Comparison of ENCODE assay signal across 2 cellular contexts in the genomic region with DNA sequence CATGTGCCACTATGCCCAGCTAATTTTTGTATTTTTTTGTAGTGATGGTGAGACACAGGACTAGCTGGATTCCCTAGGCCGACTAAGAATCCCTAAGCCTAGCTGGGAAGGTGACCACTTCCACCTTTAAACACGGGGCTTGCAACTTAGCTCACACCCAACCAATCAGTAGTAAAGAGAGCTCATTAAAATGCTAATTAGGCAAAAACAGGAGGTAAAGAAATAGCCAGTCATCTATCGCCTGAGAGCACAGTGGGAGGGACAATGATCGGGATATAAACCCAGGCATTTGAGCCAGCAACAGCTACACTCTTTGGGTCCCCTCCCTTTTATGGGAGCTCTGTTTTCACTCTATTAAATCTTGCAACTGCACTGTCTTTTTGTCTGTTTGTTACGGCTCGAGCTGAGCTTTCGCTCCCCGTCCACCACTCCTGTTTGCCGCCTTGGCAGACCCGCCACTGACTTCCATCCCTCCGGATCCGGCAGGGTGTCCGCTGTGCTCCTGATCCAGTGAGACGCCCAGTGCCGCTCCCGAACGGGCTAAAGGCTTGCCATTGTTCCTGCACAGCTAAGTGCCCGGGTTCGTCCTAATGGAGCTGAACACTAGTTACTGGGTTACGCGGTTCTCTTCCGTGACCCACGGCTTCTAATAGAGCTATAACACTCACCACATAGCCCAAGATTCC.
TF ChIP-seq lines count a peak whose summit lies in the region.

No MANE protein-coding gene starts in this region.

TF ChIP-seq in A549, 52 proteins besides CTCF, POLR2A, EP300 and RAD21:
- TF ChIP-seq MAFK (IDR thresholded peaks at IDR 0.05; ENCODE audit: partially characterized antibody): peak; percentile 39

TF ChIP-seq in K562, 482 proteins besides CTCF, POLR2A, EP300 and RAD21:
- TF ChIP-seq MAFG (tag; conservative IDR thresholded peaks at IDR 0.05) (peak; percentile 94), C11orf30 (IDR thresholded peaks at IDR 0.05; ENCODE audit: low read depth) (peak; percentile 96), MAFF (IDR thresholded peaks at IDR 0.05; ENCODE audit: low read length) (0 out of 2 replicates have a peak, but pooled peaks have one; percentile 11), ZNF316 (IDR thresholded peaks at IDR 0.05) (peak; percentile 98)
